Comparison of ENCODE assay signal across 8 cellular contexts in the genomic region with DNA sequence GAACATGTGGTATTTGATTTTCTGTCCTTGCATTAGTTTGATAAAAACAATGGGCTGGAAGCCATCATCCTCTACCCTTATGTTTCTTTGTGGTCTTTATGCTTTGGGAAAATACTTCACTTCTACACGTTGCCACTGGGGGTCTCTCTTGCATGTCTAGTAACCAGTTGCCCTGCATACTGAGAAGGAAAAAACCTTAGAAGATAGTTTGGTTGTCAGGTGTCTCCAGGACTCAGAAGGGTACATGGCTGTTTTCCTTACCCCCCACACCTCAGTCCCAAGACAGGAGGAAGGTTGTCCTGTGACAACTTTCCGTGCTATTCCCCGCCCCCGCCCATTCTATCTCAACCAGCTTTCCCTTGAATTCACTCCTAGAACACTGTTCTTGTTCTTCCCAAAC.
DNase-seq lines count a peak whose midpoint lies in the region; ATAC-seq, FAIRE-seq and TF ChIP-seq lines count a peak whose summit lies in the region.
"Had no signal": no experiment of that assay in that cellular context is flagged by ENCODE, and none has a peak within 500 bp of the region (broad histone marks: within the 10 kb centered on the region; RNA-seq: fewer than 3 reads in every experiment).

No MANE protein-coding gene starts in this region.

- no peak for TF ChIP-seq EP300 in Ishikawa (IDR thresholded peaks at IDR 0.05; ENCODE audit: borderline replicate concordance)

- no peaks in the 10 kb centered on the region for H3K9me3 ChIP-seq in pancreas

- DNase-seq in brain microvascular endothelial cell (peak; percentile 6), pancreas (no peak), amniotic stem cell (lab: John Stamatoyannopoulos, UW) (no peak), NCI-H2081 (lab: John Stamatoyannopoulos, UW) (no peak)
- no peak for DNase-seq in stimulated activated CD4-positive, alpha-beta T cell treated with anti-CD3 and anti-CD28 coated beads, Interleukin-4, amount 100 ng/mL, for 24 hours
- DNase-seq: activated CD4-positive, alpha-beta T cell treated with anti-CD3 and anti-CD28 coated beads for 48 hours had no signal

- peak; percentile 59 for ATAC-seq in GM18861 (IDR thresholded peaks at IDR 0.05; ENCODE audit: unreplicated experiment)
- peak in 3 of 4 donors; percentile 61 to 71 (median 66) for ATAC-seq in pancreas

- H3K27ac ChIP-seq in brain microvascular endothelial cell (no peak overlapping the region), pancreas (no peak overlapping the region)

- intact Hi-C loops in pancreas (cut with DNase I) = loop anchor here in 1 of 3 donors (5.0 kb wide), 1 partner anchor 318 kb away; no protein-coding TSS in a partner anchor

- WGBS in pancreas, 2 donors = 31 to 38% methylated on average over 4 of the region's 4 CpGs

- no peaks in the 10 kb centered on the region for H3K36me3 ChIP-seq in brain microvascular endothelial cell (replicated peaks)
- H3K36me3 ChIP-seq in pancreas = no peaks in the 10 kb centered on the region

- no peaks in the 10 kb centered on the region for H3K4me1 ChIP-seq in pancreas

- in situ Hi-C loops in brain microvascular endothelial cell (cut with HindIII; ENCODE audit: low pct_ligation_motif_present, low sequenced_read_pairs) = no loop called here

- H3K4me3 ChIP-seq in brain microvascular endothelial cell (ENCODE audit: low read depth, low read length) = no peak overlapping the region
- no peak overlapping the region for H3K4me3 ChIP-seq in pancreas

- peak; percentile 41 for TF ChIP-seq CTCF in brain microvascular endothelial cell (IDR thresholded peaks at IDR 0.05; ENCODE audit: low read depth, low read length, missing control alignments)
- TF ChIP-seq CTCF in pancreas (IDR thresholded peaks at IDR 0.05) = peak in 3 of 4 donors; percentile 17 to 30 (median 21)

- FAIRE-seq in pancreas (lab: Jason Lieb, UNC) = peak; percentile 88

- TF ChIP-seq RAD21 in Ishikawa (IDR thresholded peaks at IDR 0.05; ENCODE audit: low read depth) = peak; percentile 50

- H3K27me3 ChIP-seq in brain microvascular endothelial cell (replicated peaks) (no peaks in the 10 kb centered on the region), pancreas (peaks cover 0 to 2% (median 0%) of the 10 kb centered on the region in 4 donors)

TF ChIP-seq in Ishikawa, 13 proteins besides CTCF, POLR2A, EP300 and RAD21:
- TF ChIP-seq TCF12 (IDR thresholded peaks at IDR 0.05; ENCODE audit: low read depth) (no peak), TAF1 (IDR thresholded peaks at IDR 0.05; ENCODE audit: low read depth) (no peak), YY1 (IDR thresholded peaks at IDR 0.05; ENCODE audit: low read depth) (no peak), TEAD4 (IDR thresholded peaks at IDR 0.05) (no peak), FOXM1 (IDR thresholded peaks at IDR 0.05; ENCODE audit: borderline replicate concordance, low read depth) (no peak), EGR1 (IDR thresholded peaks at IDR 0.05) (no peak), ZBTB7A (IDR thresholded peaks at IDR 0.05; ENCODE audit: low read depth) (no peak)
- TF ChIP-seq, protein P1, sequence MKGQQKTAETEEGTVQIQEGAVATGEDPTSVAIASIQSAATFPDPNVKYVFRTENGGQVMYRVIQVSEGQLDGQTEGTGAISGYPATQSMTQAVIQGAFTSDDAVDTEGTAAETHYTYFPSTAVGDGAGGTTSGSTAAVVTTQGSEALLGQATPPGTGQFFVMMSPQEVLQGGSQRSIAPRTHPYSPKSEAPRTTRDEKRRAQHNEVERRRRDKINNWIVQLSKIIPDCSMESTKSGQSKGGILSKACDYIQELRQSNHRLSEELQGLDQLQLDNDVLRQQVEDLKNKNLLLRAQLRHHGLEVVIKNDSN (IDR thresholded peaks at IDR 0.05) = no peak
